In the genomic region with DNA sequence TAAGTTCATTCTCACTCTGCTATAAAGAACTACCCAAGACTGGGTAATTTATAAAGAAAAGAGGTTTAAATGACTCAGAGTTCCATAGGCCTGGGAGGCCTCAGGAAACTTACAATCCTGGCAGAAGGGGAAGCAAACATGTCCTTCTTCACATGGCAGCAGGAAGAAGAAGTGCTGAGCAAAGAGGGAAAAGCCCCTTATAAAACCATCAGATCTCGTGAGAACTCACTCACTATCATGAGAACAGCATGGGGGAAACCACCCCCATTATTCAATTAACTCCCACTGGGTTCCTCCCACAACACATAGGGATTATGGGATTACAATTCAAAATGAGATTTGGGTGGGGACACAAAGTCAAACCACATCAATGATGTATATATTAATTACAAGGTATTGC, we compare ENCODE assay signal across 11 cellular contexts. TPM values are rescaled to one million over a fixed set of nuclear protein-coding genes. Genes with fewer than 3 reads are reported as not detected.
"Had no signal": no experiment of that assay in that cellular context is flagged by ENCODE, and none has a peak within 500 bp of the region (broad histone marks: within the 10 kb centered on the region; RNA-seq: fewer than 3 reads in every experiment).

No MANE protein-coding gene starts in this region.

RNA-seq across cellular contexts. Expression of gene THBS2, which starts 45.0 kb away (rescaled TPM):
- total RNA-seq: activated B cell treated with CpG ODN at 0.5 μM for 24 hours; activated CD4-positive, alpha-beta memory T cell treated with anti-CD3 and anti-CD28 coated beads for 36 hours; activated CD4-positive, alpha-beta memory T cell treated with anti-CD3 and anti-CD28 coated beads, Interleukin-2, amount 10 ng/mL, durations not matched to agents 7 days and 5 days; activated CD4-positive, alpha-beta T cell treated with anti-CD3 and anti-CD28 coated beads for 36 hours; activated CD4-positive, alpha-beta T cell treated with anti-CD3 and anti-CD28 coated beads, Interleukin-2, amount 10 ng/mL, durations not matched to agents 7 days and 5 days; activated CD8-positive, alpha-beta memory T cell treated with anti-CD3 and anti-CD28 coated beads for 36 hours; activated CD8-positive, alpha-beta memory T cell treated with anti-CD3 and anti-CD28 coated beads, Interleukin-2, amount 10 ng/mL, durations not matched to agents 7 days and 5 days; activated CD8-positive, alpha-beta T cell treated with anti-CD3 and anti-CD28 coated beads for 36 hours; T-helper 1 cell treated with Interleukin-12 subunit alpha and Interleukin-12 subunit beta and Interleukin-4 antibody, amounts not matched to agents 30 ng/mL and 1 ng/mL, for 36 hours; T-helper 17 cell; T-helper 2 cell treated with Interferon-gamma antibody and Interleukin-4, amounts not matched to agents 100 ng/mL and 5 ng/mL, for 36 hours had no signal
